Comparison of ENCODE assay signal across 8 cellular contexts in the genomic region with DNA sequence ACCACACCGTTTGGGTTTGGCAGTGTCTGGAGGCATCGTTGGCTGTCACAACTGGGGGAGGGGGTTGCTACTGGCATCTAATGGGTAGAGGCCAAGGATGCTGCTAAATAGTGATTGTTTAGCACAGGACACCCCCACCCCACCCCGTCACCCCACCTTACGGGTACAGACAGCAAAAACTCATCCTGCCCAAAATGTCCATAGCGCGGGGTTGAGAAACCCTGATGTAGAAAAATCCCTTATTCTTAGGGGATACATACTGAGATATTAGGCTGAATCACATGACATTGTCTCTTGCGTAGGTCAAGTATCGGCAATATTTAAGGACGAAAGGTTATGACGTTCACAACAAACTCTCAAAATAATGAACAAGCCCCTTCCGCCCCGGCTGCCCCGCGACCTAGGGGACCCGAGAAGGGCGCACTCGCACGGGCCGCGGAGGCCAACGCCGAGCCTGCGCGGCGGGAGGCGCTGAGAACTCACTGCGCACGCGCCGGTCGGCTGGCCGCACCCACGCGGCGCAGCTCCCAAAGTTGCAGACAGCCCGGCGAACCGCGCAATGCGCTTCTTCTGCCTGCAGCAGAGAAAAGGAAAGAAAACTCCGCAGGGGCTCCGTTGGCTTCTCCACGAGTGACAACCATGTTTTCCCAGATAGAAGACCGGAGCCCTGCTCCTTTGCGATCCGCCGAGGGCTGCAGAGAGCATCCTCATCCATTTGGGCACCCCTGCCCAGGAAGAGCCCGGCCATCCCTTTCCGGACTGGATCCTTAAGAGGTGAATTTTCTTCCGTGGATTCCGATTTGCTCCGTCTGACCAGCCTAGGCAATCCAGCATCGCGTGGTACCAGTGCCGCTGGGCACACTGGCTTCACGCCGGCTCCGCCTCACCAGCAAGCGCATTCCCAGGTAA.
DNase-seq lines count a peak whose midpoint lies in the region; ATAC-seq, FAIRE-seq and TF ChIP-seq lines count a peak whose summit lies in the region.

No MANE protein-coding gene starts in this region.

- CTCF ChIA-PET in RWPE1 (lab: Yijun Ruan, JAX) = interaction anchor here (0.7 kb wide), 1 partner anchor 181 kb away, joined by 3 read pairs; no protein-coding TSS in a partner anchor

- no peak for TF ChIP-seq EP300 in stomach (IDR thresholded peaks at IDR 0.05)

- TF ChIP-seq CTCF in D721Med (IDR thresholded peaks at IDR 0.05; ENCODE audit: insufficient read depth, missing control alignments) (no peak), RWPE1 (conservative IDR thresholded peaks at IDR 0.05; ENCODE audit: low read depth) (no peak), foreskin fibroblast (IDR thresholded peaks at IDR 0.05; ENCODE audit: low read depth, low read length) (no peak), neural crest cell (conservative IDR thresholded peaks at IDR 0.05) (no peak), stomach (IDR thresholded peaks at IDR 0.05) (no peak)

- no peak overlapping the region for H3K27ac Mint-ChIP-seq in neural crest cell (ENCODE audit: unreplicated experiment)

- POLR2A ChIA-PET in RWPE1 (lab: Yijun Ruan, JAX; ENCODE audit: low non-redundant PET) = no interaction called here

- peaks cover 0 to 42% (median 28%) of the 10 kb centered on the region in 4 donors for H3K4me1 ChIP-seq in stomach

- peaks cover 36% of the 10 kb centered on the region for H3K4me1 Mint-ChIP-seq in neural crest cell

- no peak for TF ChIP-seq POLR2A in stomach (IDR thresholded peaks at IDR 0.05)

- ATAC-seq in GM21390 (IDR thresholded peaks at IDR 0.05; ENCODE audit: unreplicated experiment) = peak; percentile 90

- H3K27ac ChIP-seq in RWPE1 = peak overlapping the region; percentile 80
- H3K27ac ChIP-seq in stomach = peak overlapping the region; percentile 36 to 86 (median 69)

- no peak for FAIRE-seq in D721Med (lab: Jason Lieb, UNC)

- WGBS in stomach, 5 donors = 1% methylated on average over 33 to 59 of the region's 59 CpGs

- H3K9me3 Mint-ChIP-seq in neural crest cell = no peaks in the 10 kb centered on the region

- intact Hi-C loops in stomach (cut with DNase I; ENCODE audit: low total_unique reads) = no loop called here

- no peaks in the 10 kb centered on the region for H3K27me3 Mint-ChIP-seq in neural crest cell (ENCODE audit: low read depth)

- peak overlapping the region; percentile 94 for H3K4me3 Mint-ChIP-seq in neural crest cell

- no peaks in the 10 kb centered on the region for H3K27me3 ChIP-seq in stomach

- DNase-seq in D721Med (ENCODE audit: insufficient read length, low spot score) = peak; percentile 39
- peak; percentile 81 for DNase-seq in HT1080 (ENCODE audit: low read depth)
- peak; percentile 79 for DNase-seq in RWPE1 (ENCODE audit: low spot score)
- peak; percentile 63 for DNase-seq in activated effector memory CD4-positive, alpha-beta T cell treated with Interleukin-2 at 50 U/mL for 16 hours
- DNase-seq in foreskin fibroblast = peak; percentile 76 to 93
- DNase-seq in neural crest cell (ENCODE audit: low read depth, low spot score) = peak; percentile 64
- DNase-seq in stomach = peak; percentile 69

- no peaks in the 10 kb centered on the region for H3K9me3 ChIP-seq in stomach

- H3K4me3 ChIP-seq in foreskin fibroblast (ENCODE audit: low read depth in 1 of 2, low read length in 2 of 2) (peak overlapping the region; percentile 87 to 97), stomach (peak overlapping the region; percentile 57 to 92 (median 74))

- no peaks in the 10 kb centered on the region for H3K36me3 ChIP-seq in stomach

- H3K36me3 Mint-ChIP-seq in neural crest cell (ENCODE audit: low read depth) = peaks cover 3% of the 10 kb centered on the region

Comparison
In these comparisons a context has a peak if more than half of its experiments do, and no peak if none do; other contexts are left out.
1. Peak in every context shown above with its lines: DNase-seq, ATAC-seq, H3K4me3 ChIP-seq and H3K27ac ChIP-seq.